In the genomic region with DNA sequence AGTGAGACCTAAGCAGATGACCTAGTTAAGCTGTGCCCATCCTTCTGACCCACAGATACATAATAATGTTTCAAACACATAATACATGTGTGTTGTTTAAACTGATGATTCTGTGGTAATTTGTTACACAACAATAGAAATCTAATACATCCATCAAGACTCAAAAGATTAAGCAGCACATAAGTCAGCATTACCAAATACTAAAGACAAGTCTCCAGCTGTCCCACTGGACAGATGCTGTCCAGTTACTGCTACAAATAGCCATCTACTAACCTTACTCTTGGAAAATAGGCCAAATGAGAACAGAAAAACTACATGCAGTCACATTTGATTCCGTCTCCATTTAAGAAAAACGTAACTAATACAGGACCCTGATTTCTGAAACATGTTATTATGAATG, we compare ENCODE assay signal across 21 cellular contexts. TPM values are rescaled to one million over a fixed set of nuclear protein-coding genes. Genes with fewer than 3 reads are reported as not detected.
A peak's percentile ranks its signal among the peaks of the same experiment; 100 is the strongest.
DNase-seq lines count a peak whose midpoint lies in the region; ATAC-seq and TF ChIP-seq lines count a peak whose summit lies in the region.
"Had no signal": no experiment of that assay in that cellular context is flagged by ENCODE, and none has a peak within 500 bp of the region (broad histone marks: within the 10 kb centered on the region; RNA-seq: fewer than 3 reads in every experiment).

No MANE protein-coding gene starts in this region.

- H3K9ac ChIP-seq in mammary epithelial cell (ENCODE audit: insufficient read depth, low read length): no peak overlapping the region
- H3K9ac ChIP-seq: BLaER1 treated with 17β-estradiol and CSF1 and Interleukin-3, amounts not matched to agents 10 nM and 100 nM; SK-N-SH had no signal

- CTCF ChIA-PET in MCF 10A (lab: Yijun Ruan, JAX): interaction anchor here (0.7 to 3.6 kb wide), 4 partner anchors 9 to 238 kb away, joined by 3 to 26 read pairs (median 9); a partner anchor contains a TSS
- CTCF ChIA-PET in mammary epithelial cell (lab: Charles Lee; ENCODE audit: low non-redundant PET): no interaction called here

- H3K36me3 Mint-ChIP-seq in MCF 10A (ENCODE audit: insufficient read depth, unreplicated experiment): peaks cover 69% of the 10 kb centered on the region

- BruUV-seq in MCF 10A (replicated peaks; lab: Mats Ljungman, UMichigan): no TSS peak
- BruUV-seq in mammary epithelial cell (replicated peaks; lab: Mats Ljungman, UMichigan): no TSS peak

- no peak overlapping the region for H3K4me3 Mint-ChIP-seq in MCF 10A (ENCODE audit: unreplicated experiment)
- H3K4me3 Mint-ChIP-seq: H9 had no signal

- H3K79me2 ChIP-seq in mammary epithelial cell (ENCODE audit: insufficient read depth, low read length): no peaks in the 10 kb centered on the region

- no peaks in the 10 kb centered on the region for H3K9me3 Mint-ChIP-seq in MCF 10A (ENCODE audit: unreplicated experiment)
- H3K9me3 Mint-ChIP-seq: H9 had no signal

- no peak overlapping the region for H2AFZ ChIP-seq in mammary epithelial cell (ENCODE audit: low read depth, low read length)

- peak overlapping the region; percentile 21 for H3K27ac Mint-ChIP-seq in MCF 10A (ENCODE audit: low read depth, unreplicated experiment)
- H3K27ac Mint-ChIP-seq: H9 had no signal

- peaks cover 15% of the 10 kb centered on the region for H3K4me1 ChIP-seq in mammary epithelial cell (ENCODE audit: insufficient read depth, low read length)
- H3K4me1 ChIP-seq in thyroid gland: peaks cover 27 to 40% of the 10 kb centered on the region in 2 donors

- peaks cover 4% of the 10 kb centered on the region for H3K36me3 ChIP-seq in mammary epithelial cell (ENCODE audit: insufficient read depth, low read length)
- peaks cover 45% of the 10 kb centered on the region for H3K36me3 ChIP-seq in WERI-Rb-1
- H3K36me3 ChIP-seq in thyroid gland: peaks cover 13 to 16% of the 10 kb centered on the region in 2 donors

- H3K27me3 ChIP-seq in mammary epithelial cell (ENCODE audit: insufficient read depth, low read length): no peaks in the 10 kb centered on the region
- no peaks in the 10 kb centered on the region for H3K27me3 ChIP-seq in WERI-Rb-1 (ENCODE audit: insufficient read depth, low read depth, severe bottlenecking)
- H3K27me3 ChIP-seq in thyroid gland: no peaks in the 10 kb centered on the region
- H3K27me3 ChIP-seq: BLaER1 treated with 17β-estradiol and CSF1 and Interleukin-3, amounts not matched to agents 10 nM and 100 nM had no signal

- H3K9me3 ChIP-seq in mammary epithelial cell (replicated peaks; ENCODE audit: insufficient read depth, low read length) (no peaks in the 10 kb centered on the region), WERI-Rb-1 (ENCODE audit: severe bottlenecking) (no peaks in the 10 kb centered on the region), thyroid gland (no peaks in the 10 kb centered on the region)
- H3K9me3 ChIP-seq: BLaER1 treated with 17β-estradiol and CSF1 and Interleukin-3, amounts not matched to agents 10 nM and 100 nM; Caco-2; SK-N-SH had no signal

- POLR2A ChIA-PET in MCF 10A (lab: Yijun Ruan, JAX): interaction anchor here (0.6 to 3.3 kb wide), 6 partner anchors 9 to 208 kb away, joined by 3 to 18 read pairs (median 4); a partner anchor contains a TSS

- no peak for TF ChIP-seq POLR2A in thyroid gland (IDR thresholded peaks at IDR 0.05)

- intact Hi-C loops in MCF 10A (cut with micrococcal nuclease) (no loop called here), mammary epithelial cell (cut with micrococcal nuclease) (no loop called here), thyroid gland (cut with DNase I) (no loop called here)

- in situ Hi-C loops in mammary epithelial cell (cut with MboI; ENCODE audit: low sequenced_read_pairs in 2 of 2): loop anchor here in 1 of 2 donors (25.0 kb wide), 1 partner anchor 351 kb away; a partner anchor contains a TSS

- no peaks in the 10 kb centered on the region for H3K27me3 Mint-ChIP-seq in MCF 10A (ENCODE audit: insufficient read depth, unreplicated experiment)

- DNase-seq in MCF 10A (ENCODE audit: unreplicated experiment) (no peak), mammary epithelial cell (no peak), WERI-Rb-1 (peak; percentile 42), myocyte (ENCODE audit: low read depth) (peak; percentile 40), thyroid gland (no peak), germinal center (ENCODE audit: low spot score) (no peak), DMS79 (lab: John Stamatoyannopoulos, UW) (no peak)
- DNase-seq: Caco-2, GDM1, H9, Kasumi-1, NCI-H1105 treated with DMSO at 0.1 percent for 48 hours, NCI-H1694, NCI-H774, OCI-M1, SHP77 treated with DMSO at 0.1 percent for 48 hours, SK-N-SH had no signal

- 100% methylated on average over 2 of the region's 2 CpGs for WGBS in mammary epithelial cell (ENCODE audit: low coverage, missing lambda C conversion rate)
- WGBS in thyroid gland, 2 donors: 92 to 97% methylated on average over 2 of the region's 2 CpGs

- H3K27ac ChIP-seq in mammary epithelial cell (ENCODE audit: insufficient read depth, low read depth, low read length): no peak overlapping the region
- H3K27ac ChIP-seq in WERI-Rb-1: peak overlapping the region; percentile 77
- peak overlapping the region in 2 of 3 donors; percentile 79 to 87 for H3K27ac ChIP-seq in thyroid gland
- H3K27ac ChIP-seq: BLaER1 treated with 17β-estradiol and CSF1 and Interleukin-3, amounts not matched to agents 10 nM and 100 nM had no signal

- dilution Hi-C loops in mammary epithelial cell (cut with HindIII; ENCODE audit: low sequenced_read_pairs): no loop called here

- no peak for ATAC-seq in HG03432 (IDR thresholded peaks at IDR 0.05; ENCODE audit: unreplicated experiment)

- no peaks in the 10 kb centered on the region for H4K20me1 ChIP-seq in mammary epithelial cell (ENCODE audit: insufficient read depth, low read length)

- H3K4me1 Mint-ChIP-seq in MCF 10A (ENCODE audit: insufficient read depth, unreplicated experiment): peaks cover 20% of the 10 kb centered on the region
- H3K4me1 Mint-ChIP-seq: H9 had no signal

- H3K4me2 ChIP-seq in mammary epithelial cell (ENCODE audit: insufficient read depth, low read depth, low read length): no peak overlapping the region
- H3K4me2 ChIP-seq: BLaER1 treated with 17β-estradiol and CSF1 and Interleukin-3, amounts not matched to agents 10 nM and 100 nM; SK-N-SH had no signal

- TF ChIP-seq CTCF in MCF 10A (IDR thresholded peaks at IDR 0.05; ENCODE audit: unreplicated experiment) (no peak), mammary epithelial cell (conservative IDR thresholded peaks at IDR 0.05 in 1 of 2, IDR thresholded peaks at IDR 0.05 in 1 of 2; ENCODE audit: extremely low read depth in 1 of 2, insufficient read depth in 1 of 2, low read depth in 1 of 2, low read length in 2 of 2) (no peak), WERI-Rb-1 (IDR thresholded peaks at IDR 0.05; ENCODE audit: low read depth, low read length) (no peak), thyroid gland (IDR thresholded peaks at IDR 0.05) (no peak)

- H3K4me3 ChIP-seq in mammary epithelial cell (replicated peaks in 1 of 3; ENCODE audit: insufficient read depth in 1 of 3, low read depth in 2 of 3, low read length in 3 of 3): no peak overlapping the region
- H3K4me3 ChIP-seq in WERI-Rb-1 (ENCODE audit: low read depth, low read length): no peak overlapping the region
- no peak overlapping the region for H3K4me3 ChIP-seq in thyroid gland (replicated peaks in 1 of 3)
- H3K4me3 ChIP-seq: BLaER1 treated with 17β-estradiol and CSF1 and Interleukin-3, amounts not matched to agents 10 nM and 100 nM had no signal

RNA-seq across cellular contexts. Expression of a gene that starts 10.8 kb away (rescaled TPM):
- 10.0 and 10.3 TPM in 2 replicates for total RNA-seq in MCF 10A (2022)
- 10 to 100 TPM in 1 of 2 donors, 1 to 10 TPM in 1; 7.6 to 15.3 TPM for total RNA-seq in mammary epithelial cell
- polyA plus RNA-seq in mammary epithelial cell: 11.0 TPM
- 11.5 TPM for polyA minus RNA-seq in mammary epithelial cell
- total RNA-seq in myocyte: 12.4 and 18.6 TPM in 2 replicates
- polyA plus RNA-seq in myocyte (2012): 10.7 TPM
- 10 to 100 TPM; 56.6 to 81.6 (median 59.0) TPM for total RNA-seq in thyroid gland

RNA-seq across cellular contexts. Expression of a gene that starts 26.4 kb away (rescaled TPM):
- not detected in 2 replicates for total RNA-seq in MCF 10A (2022)
- total RNA-seq in mammary epithelial cell: not detected
- not detected for polyA plus RNA-seq in mammary epithelial cell
- not detected for polyA minus RNA-seq in mammary epithelial cell
- 0.08 and 0.10 TPM in 2 replicates for total RNA-seq in myocyte
- polyA plus RNA-seq in myocyte (2012): not detected
- under 1 TPM in 2 of 4 donors, not detected in 2; 0.22 to 0.27 TPM for total RNA-seq in thyroid gland
- total RNA-seq: Caco-2, H9, NCI-H460, RPMI7951 had no signal
- polyA plus RNA-seq: SK-N-SH had no signal

RNA-seq across cellular contexts. Expression of a gene that starts 58.5 kb away (rescaled TPM):
- not detected in 2 replicates for total RNA-seq in MCF 10A (2022)
- total RNA-seq in mammary epithelial cell: under 1 TPM in 1 of 2 donors, not detected in 1; 0.38 TPM
- polyA plus RNA-seq in mammary epithelial cell: 0.11 TPM
- polyA minus RNA-seq in mammary epithelial cell: 0.78 TPM
- total RNA-seq in myocyte: not detected in 2 replicates
- polyA plus RNA-seq in myocyte (2012): not detected
- 100 to 1,000 TPM; 405 to 748 (median 454) TPM for total RNA-seq in thyroid gland
- total RNA-seq: Caco-2, H9, RPMI7951 had no signal

Comparison
In these comparisons a context has a peak if more than half of its experiments do, and no peak if none do; other contexts are left out.
1. DNase-seq: peak in WERI-Rb-1 (single experiment) and myocyte (single experiment); none in MCF 10A (single experiment), mammary epithelial cell (single experiment), thyroid gland (0 of 2), germinal center (single experiment) and DMS79 (single experiment).
2. RNA of a gene that starts 58.5 kb away (total RNA-seq): 405 to 748 TPM in thyroid gland; 0.38 TPM in mammary epithelial cell, not detected in MCF 10A and not detected in myocyte; every median in the first group is over 100 times any median in the second.